In the genomic region with DNA sequence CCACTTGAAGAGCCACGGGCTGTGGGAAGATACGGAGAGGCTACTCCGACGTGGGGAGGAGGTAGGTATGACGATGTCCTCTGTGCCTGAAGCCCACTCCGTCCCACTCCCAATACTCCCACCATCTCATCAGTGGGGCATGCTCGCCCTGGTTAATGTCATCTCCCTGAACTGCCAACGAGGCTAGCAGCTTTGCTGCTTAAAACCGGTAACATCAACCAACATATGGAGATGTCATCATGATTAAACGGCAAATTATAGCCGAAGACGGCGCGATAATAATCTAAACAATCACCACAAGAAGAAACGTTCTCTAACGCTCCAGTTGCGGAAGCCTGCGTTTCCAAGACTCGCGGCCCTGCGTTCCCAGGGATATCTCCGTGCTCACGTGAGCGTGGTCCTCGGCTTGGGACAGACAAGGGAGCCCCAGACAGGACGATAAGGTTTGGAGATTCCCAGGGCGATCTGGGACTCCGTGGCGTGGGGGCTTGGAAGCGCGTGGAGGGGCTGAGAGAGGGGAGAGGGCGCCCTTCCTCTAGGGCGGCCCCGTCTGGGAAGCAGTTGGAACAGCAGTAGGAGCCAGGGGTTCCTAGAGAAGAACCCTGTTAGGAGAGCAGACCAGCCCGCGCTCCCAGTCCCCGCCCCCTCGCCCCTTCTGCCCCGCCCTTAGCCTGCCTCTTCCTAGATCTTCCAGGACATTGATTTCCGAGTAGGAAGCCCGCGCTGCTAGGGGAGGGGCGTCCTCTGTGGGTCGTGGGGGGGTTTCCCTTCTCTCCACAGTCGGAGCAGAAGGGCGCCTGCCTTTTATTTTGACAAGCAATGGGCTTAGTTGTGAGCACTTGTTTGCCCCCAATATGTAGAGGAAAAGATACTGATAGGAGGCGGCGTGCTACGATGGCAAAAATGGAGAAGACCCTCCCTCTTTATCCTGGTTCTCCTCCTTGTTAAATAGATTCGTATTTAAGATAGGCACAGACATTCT, we compare ENCODE assay signal across 8 cellular contexts. TPM values are rescaled to one million over a fixed set of nuclear protein-coding genes. Genes with fewer than 3 reads are reported as not detected.
A peak's percentile ranks its signal among the peaks of the same experiment; 100 is the strongest.
DNase-seq lines count a peak whose midpoint lies in the region; ATAC-seq and TF ChIP-seq lines count a peak whose summit lies in the region.

No MANE protein-coding gene starts in this region.

- H3K27me3 ChIP-seq in MM.1S (replicated peaks; ENCODE audit: insufficient read depth, low read length) (no peaks in the 10 kb centered on the region), trophoblast cell (ENCODE audit: insufficient read depth, low read length) (peaks cover 79% of the 10 kb centered on the region)

- H3K36me3 ChIP-seq in MM.1S (replicated peaks; ENCODE audit: insufficient read depth, low read length): no peaks in the 10 kb centered on the region
- H3K36me3 ChIP-seq in trophoblast cell (ENCODE audit: control insufficient read depth in 1 of 2, insufficient read depth in 2 of 2, low read length in 2 of 2): no peaks in the 10 kb centered on the region

- no peak overlapping the region for H3K4ac ChIP-seq in trophoblast cell (ENCODE audit: low read depth, low read length)

- H4K12ac ChIP-seq in trophoblast cell (ENCODE audit: low read depth, low read length): no peak overlapping the region

- H3K27me3 Mint-ChIP-seq in activated T-cell treated with anti-CD3 and anti-CD28 coated beads, Interleukin-2, amount 50 U/mL, for 72 hours (ENCODE audit: low read depth): peaks cover 86% of the 10 kb centered on the region

- no peak overlapping the region for H2BK120ac ChIP-seq in trophoblast cell (ENCODE audit: insufficient read depth, low read length, poor library complexity)

- no peak for TF ChIP-seq CTCF in MM.1S (IDR thresholded peaks at IDR 0.05; ENCODE audit: low read length)

- no peaks in the 10 kb centered on the region for H3K9me2 ChIP-seq in MM.1S (replicated peaks; ENCODE audit: insufficient read depth, low read length)

- no peak overlapping the region for H4K91ac ChIP-seq in trophoblast cell (ENCODE audit: low read depth, low read length)

- no peaks in the 10 kb centered on the region for H3K9me3 ChIP-seq in MM.1S (replicated peaks; ENCODE audit: insufficient read depth, low read length)
- H3K9me3 ChIP-seq in trophoblast cell (ENCODE audit: insufficient read depth, low read depth, low read length): peaks cover 14% of the 10 kb centered on the region

- H2BK12ac ChIP-seq in trophoblast cell (ENCODE audit: low read length): no peak overlapping the region

- H3K9me3 Mint-ChIP-seq in activated T-cell treated with anti-CD3 and anti-CD28 coated beads, Interleukin-2, amount 50 U/mL, for 72 hours: peaks cover 0 to 5% of the 10 kb centered on the region in 2 donors

- WGBS in trophoblast cell (ENCODE audit: extremely low coverage, insufficient coverage, insufficient read length): no CpG with 5 or more reads among the region's 50 CpGs

- no peak overlapping the region for H3K27ac Mint-ChIP-seq in activated T-cell treated with anti-CD3 and anti-CD28 coated beads, Interleukin-2, amount 50 U/mL, for 72 hours

- H4K20me1 ChIP-seq in MM.1S (ENCODE audit: insufficient read depth, low read length): no peaks in the 10 kb centered on the region

- H3K4me3 ChIP-seq in MM.1S (ENCODE audit: low read length) (peak overlapping the region; percentile 82), trophoblast cell (ENCODE audit: low read depth, low read length) (peak overlapping the region; percentile 18)

- H2AFZ ChIP-seq in MM.1S (ENCODE audit: low read length): peak overlapping the region; percentile 92
- H2AFZ ChIP-seq in trophoblast cell (ENCODE audit: insufficient read depth, low read length, poor library complexity): peak overlapping the region; percentile 33

- intact Hi-C loops in cardiac septum (cut with DNase I): no loop called here

- H3K79me1 ChIP-seq in trophoblast cell (ENCODE audit: low read length): no peaks in the 10 kb centered on the region

- H3K79me2 ChIP-seq in MM.1S (ENCODE audit: low read length): no peaks in the 10 kb centered on the region
- no peaks in the 10 kb centered on the region for H3K79me2 ChIP-seq in trophoblast cell (ENCODE audit: control insufficient read depth, insufficient read depth, low read length, poor library complexity)

- H3K14ac ChIP-seq in trophoblast cell (ENCODE audit: low read length): no peak overlapping the region

- peak overlapping the region; percentile 89 to 93 for H3K4me3 Mint-ChIP-seq in activated T-cell treated with anti-CD3 and anti-CD28 coated beads, Interleukin-2, amount 50 U/mL, for 72 hours

- peaks cover 14% of the 10 kb centered on the region for H3F3A ChIP-seq in MM.1S (ENCODE audit: insufficient read depth, low read length)

- H3K18ac ChIP-seq in trophoblast cell (ENCODE audit: low read length): no peak overlapping the region

- peak overlapping the region; percentile 98 for H3K4me2 ChIP-seq in MM.1S (ENCODE audit: low read depth, low read length)
- H3K4me2 ChIP-seq in trophoblast cell (ENCODE audit: low read length): peak overlapping the region; percentile 85

- ATAC-seq in activated T-cell treated with anti-CD3 and anti-CD28 coated beads, Interleukin-2, amount 50 U/mL, for 72 hours (replicated peaks in 1 of 2): peak in 1 of 2 donors; percentile 22
- ATAC-seq in GM18511 (IDR thresholded peaks at IDR 0.05; ENCODE audit: unreplicated experiment): no peak

- peaks cover 58% of the 10 kb centered on the region for H3K4me1 Mint-ChIP-seq in activated T-cell treated with anti-CD3 and anti-CD28 coated beads, Interleukin-2, amount 50 U/mL, for 72 hours (ENCODE audit: low read depth)

- peaks cover 7 to 8% of the 10 kb centered on the region in 2 donors for H3K36me3 Mint-ChIP-seq in activated T-cell treated with anti-CD3 and anti-CD28 coated beads, Interleukin-2, amount 50 U/mL, for 72 hours (ENCODE audit: insufficient read depth in 2 of 2)

- H3K23ac ChIP-seq in trophoblast cell (ENCODE audit: low read length): peak overlapping the region; percentile 54

- no peaks in the 10 kb centered on the region for H3K4me1 ChIP-seq in MM.1S (ENCODE audit: low read length)
- H3K4me1 ChIP-seq in trophoblast cell (ENCODE audit: control insufficient read depth in 1 of 2, insufficient read depth in 2 of 2, low read length in 2 of 2): peaks cover 3 to 12% of the 10 kb centered on the region in 2 experiments

- peak; percentile 71 for DNase-seq in DMS79 treated with DMSO at 0.1 percent for 48 hours (lab: John Stamatoyannopoulos, UW)
- DNase-seq in MM.1S: no peak
- no peak for DNase-seq in activated T-cell treated with anti-CD3 and anti-CD28 coated beads, Interleukin-2, amount 50 U/mL, for 72 hours
- DNase-seq in cardiac septum (ENCODE audit: low spot score): peak; percentile 86
- DNase-seq in trophoblast cell: peak; percentile 49 to 66
- DNase-seq in MV-4-11 (lab: John Stamatoyannopoulos, UW): no peak
- DNase-seq in NCI-H510A treated with DMSO at 0.1 percent for 48 hours (lab: John Stamatoyannopoulos, UW): no peak

- H4K8ac ChIP-seq in trophoblast cell (ENCODE audit: low read depth, low read length): no peak overlapping the region

- H3K9ac ChIP-seq in MM.1S (ENCODE audit: low read length) (peak overlapping the region; percentile 50; the same call in 1 of the 2 replicates), trophoblast cell (ENCODE audit: low read length) (no peak overlapping the region)

- H3K27ac ChIP-seq in MM.1S (ENCODE audit: low read length): no peak overlapping the region
- no peak overlapping the region for H3K27ac ChIP-seq in trophoblast cell (ENCODE audit: low read depth, low read length)

- no peak overlapping the region for H2BK5ac ChIP-seq in trophoblast cell (ENCODE audit: low read depth, low read length, poor library complexity)

- H2AK5ac ChIP-seq in trophoblast cell (ENCODE audit: low read length): no peak overlapping the region

RNA-seq across cellular contexts. Expression of gene NRN1, which starts 10.7 kb away (rescaled TPM):
- 1 to 10 TPM; 2.5 to 3.3 TPM for total RNA-seq in activated T-cell treated with anti-CD3 and anti-CD28 coated beads, Interleukin-2, amount 50 U/mL, for 72 hours
- 10.4 TPM for total RNA-seq in cardiac septum
- 0.04 and 0.05 TPM in 2 replicates for polyA plus RNA-seq in trophoblast cell (2013)

Comparison
In these comparisons a context has a peak if more than half of its experiments do, and no peak if none do; other contexts are left out.
1. DNase-seq: peak in DMS79 treated with DMSO at 0.1 percent for 48 hours (single experiment), cardiac septum (single experiment) and trophoblast cell (2 of 2); none in MM.1S (single experiment), activated T-cell treated with anti-CD3 and anti-CD28 coated beads, Interleukin-2, amount 50 U/mL, for 72 hours (0 of 2), MV-4-11 (single experiment) and NCI-H510A treated with DMSO at 0.1 percent for 48 hours (single experiment).